8 cellular contexts compared by ENCODE assay signal in the genomic region with DNA sequence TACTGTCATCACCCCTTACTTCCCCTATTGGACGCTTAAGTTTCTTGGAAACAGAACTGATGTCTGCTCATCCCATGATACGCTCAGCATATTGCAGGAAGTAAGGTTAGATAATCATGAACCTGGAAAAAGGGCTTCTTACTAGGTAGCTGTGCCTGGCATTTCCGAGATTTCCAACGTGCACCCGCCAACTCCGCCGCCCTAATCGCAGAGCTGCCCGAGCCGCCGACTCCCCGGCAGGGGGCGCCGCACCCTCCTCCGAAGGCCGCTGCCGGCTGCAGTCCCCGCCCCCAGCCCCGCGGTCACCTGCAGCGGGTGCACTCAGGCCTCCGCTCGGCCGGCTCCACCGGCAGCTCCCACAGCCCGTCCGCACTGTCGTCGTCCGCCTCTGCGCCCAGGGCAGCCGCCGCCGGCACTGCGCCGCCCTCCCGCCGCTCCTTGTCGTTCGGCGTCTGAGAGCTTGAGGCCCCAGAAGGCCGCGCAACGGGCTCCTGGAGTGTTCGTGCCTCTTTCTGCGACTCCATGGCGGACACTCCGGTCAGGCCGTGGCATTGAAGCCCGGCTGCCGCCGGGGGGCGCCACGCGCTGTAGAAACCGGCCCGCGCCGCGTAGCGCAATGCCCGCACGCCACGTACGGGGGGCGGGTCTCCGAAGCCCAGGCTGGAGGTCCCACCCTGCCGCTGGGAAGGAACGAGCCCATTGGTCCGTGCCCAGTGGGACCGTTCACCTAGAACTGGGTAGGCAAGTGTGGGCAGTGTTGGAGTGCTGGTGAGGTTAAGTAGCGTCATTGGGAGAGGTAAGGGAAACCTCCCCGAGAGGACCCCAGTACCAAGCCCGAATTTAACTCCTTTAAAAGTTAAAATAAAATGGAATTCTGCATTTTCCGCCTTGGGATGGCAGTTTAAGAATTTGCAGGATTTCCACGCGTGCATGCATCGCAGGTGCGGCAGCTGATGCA. TPM values are rescaled to one million over a fixed set of nuclear protein-coding genes. Genes with fewer than 3 reads are reported as not detected.
DNase-seq lines count a peak whose midpoint lies in the region; ATAC-seq and TF ChIP-seq lines count a peak whose summit lies in the region.

Gene DTWD2 (minus strand): TSS at position 560 of the 958 bp plus-strand sequence. CDS start 36 bp downstream, at position 524.

- DNase-seq in DMS 273 treated with DMSO at 0.1 percent for 48 hours (lab: John Stamatoyannopoulos, UW): peak; percentile 86
- peak; percentile 89 for DNase-seq in NT2/D1 (ENCODE audit: low read depth, low spot score)
- DNase-seq in activated CD8-positive, alpha-beta memory T cell treated with anti-CD3 and anti-CD28 coated beads, Interleukin-2, amount 50 U/mL, for 4 hours: peak; percentile 92
- DNase-seq in endothelial cell (ENCODE audit: low spot score): peak; percentile 98
- DNase-seq in midbrain (lab: John Stamatoyannopoulos, UW): peak; percentile 94
- DNase-seq in stimulated activated CD8-positive, alpha-beta memory T cell treated with anti-CD3 and anti-CD28 coated beads, Interleukin-15, amount 100 ng/mL, for 48 hours (ENCODE audit: low read depth in 2 of 2): peak; percentile 90 to 93

- H3K27me3 ChIP-seq in HUES6 (ENCODE audit: control insufficient read depth, insufficient read depth, low read length) (no peaks in the 10 kb centered on the region), NT2/D1 (ENCODE audit: insufficient read depth, insufficient read length) (no peaks in the 10 kb centered on the region)

- peak within 1 kb of the TSS; percentile 25 for H3K4me3 Mint-ChIP-seq in endothelial cell (ENCODE audit: unreplicated experiment)

- peak within 1 kb of the TSS; percentile 74 for H3K4me3 ChIP-seq in HUES6 (ENCODE audit: low read depth, low read length)
- H3K4me3 ChIP-seq in NT2/D1 (ENCODE audit: insufficient read length, low read depth): peak within 1 kb of the TSS; percentile 62

- H3K27me3 Mint-ChIP-seq in endothelial cell (ENCODE audit: unreplicated experiment): no peaks in the 10 kb centered on the region

- no peak within 1 kb of the TSS for H3K27ac Mint-ChIP-seq in endothelial cell (ENCODE audit: unreplicated experiment)

- H3K36me3 ChIP-seq in HUES6 (ENCODE audit: control insufficient read depth, insufficient read depth, low read length) (no peaks in the 10 kb centered on the region), NT2/D1 (ENCODE audit: insufficient read depth, insufficient read length, low read length) (no peaks in the 10 kb centered on the region)

- H3K4me1 ChIP-seq in HUES6 (ENCODE audit: control insufficient read depth, insufficient read depth, low read length) (no peaks in the 10 kb centered on the region; the same call in 1 of the 2 replicates), NT2/D1 (ENCODE audit: insufficient read depth, insufficient read length) (no peaks in the 10 kb centered on the region)

- no peaks in the 10 kb centered on the region for H3K4me1 Mint-ChIP-seq in endothelial cell (ENCODE audit: unreplicated experiment)

- no peaks in the 10 kb centered on the region for H3K9me3 ChIP-seq in HUES6 (ENCODE audit: control insufficient read depth, insufficient read depth, low read depth, low read length)
- H3K9me3 ChIP-seq in NT2/D1 (ENCODE audit: insufficient read depth, low read length): no peaks in the 10 kb centered on the region

- H3K9ac ChIP-seq in HUES6 (ENCODE audit: low read length) (peak within 1 kb of the TSS; percentile 87), NT2/D1 (ENCODE audit: insufficient read length, low read depth) (peak within 1 kb of the TSS; percentile 77)

- no peaks in the 10 kb centered on the region for H3K9me3 Mint-ChIP-seq in endothelial cell (ENCODE audit: unreplicated experiment)

- ATAC-seq in GM21447 (IDR thresholded peaks at IDR 0.05; ENCODE audit: unreplicated experiment): peak; percentile 94

- H3K27ac ChIP-seq in HUES6 (ENCODE audit: low read depth, low read length): peak within 1 kb of the TSS; percentile 88

- no peaks in the 10 kb centered on the region for H3K36me3 Mint-ChIP-seq in endothelial cell (ENCODE audit: low read depth, unreplicated experiment)

- peak; percentile 95 for TF ChIP-seq CTCF in endothelial cell (IDR thresholded peaks at IDR 0.05; ENCODE audit: unreplicated experiment)

RNA-seq across cellular contexts. Expression of gene DTWD2, which starts in this region (rescaled TPM):
- 2.7 TPM for total RNA-seq in endothelial cell (ENCODE audit: unreplicated experiment)

Comparison
In these comparisons a context has a peak if more than half of its experiments do, and no peak if none do; other contexts are left out.
1. Peak in every context shown above with its lines: DNase-seq, ATAC-seq, H3K4me3 ChIP-seq and H3K27ac ChIP-seq.